Comparison of ENCODE assay signal across 24 cellular contexts in genomic region chr20:24444531-24445190, GRCh38. TPM values are rescaled to one million over a fixed set of nuclear protein-coding genes. Genes with fewer than 3 reads are reported as not detected.
A peak's percentile ranks its signal among the peaks of the same experiment; 100 is the strongest.
DNase-seq lines count a peak whose midpoint lies in the region; ATAC-seq and TF ChIP-seq lines count a peak whose summit lies in the region.
"Had no signal": no experiment of that assay in that cellular context is flagged by ENCODE, and none has a peak within 500 bp of the region (broad histone marks: within the 10 kb centered on the region; RNA-seq: fewer than 3 reads in every experiment).

No MANE protein-coding gene starts in this region.

- H3K4me1 ChIP-seq in HEK293 (ENCODE audit: control insufficient read depth, insufficient read depth, low read length) (no peaks in the 10 kb centered on the region), HUES6 (ENCODE audit: control insufficient read depth, insufficient read depth, low read length) (peaks cover 48% of the 10 kb centered on the region), endodermal cell (ENCODE audit: control insufficient read depth, insufficient read depth, low read length) (peaks cover 23% of the 10 kb centered on the region), mesendoderm (ENCODE audit: control insufficient read depth, low read depth, low read length) (peaks cover 24% of the 10 kb centered on the region)
- H3K4me1 ChIP-seq: BE2C had no signal

- TF ChIP-seq CTCF in HEK293 (tag by site-specific recombination; IDR thresholded peaks at IDR 0.05) (no peak), endodermal cell (conservative IDR thresholded peaks at IDR 0.05) (no peak)

- peaks cover 11% of the 10 kb centered on the region; the same call in 1 of the 2 replicates for H3K27me3 ChIP-seq in HUES6 (ENCODE audit: control insufficient read depth, insufficient read depth, low read length)
- no peaks in the 10 kb centered on the region for H3K27me3 ChIP-seq in endodermal cell (ENCODE audit: control insufficient read depth, insufficient read depth, low read length, poor library complexity, severe bottlenecking)
- no peaks in the 10 kb centered on the region for H3K27me3 ChIP-seq in mesendoderm (ENCODE audit: insufficient read depth, low read length, poor library complexity)
- H3K27me3 ChIP-seq: BE2C had no signal

- H3K36me3 ChIP-seq in HEK293 (ENCODE audit: control insufficient read depth in 2 of 2, insufficient read depth in 1 of 2, low read length in 2 of 2) (no peaks in the 10 kb centered on the region), HUES6 (ENCODE audit: control insufficient read depth, insufficient read depth, low read length) (no peaks in the 10 kb centered on the region), endodermal cell (ENCODE audit: control insufficient read depth, insufficient read depth, low read length) (no peaks in the 10 kb centered on the region), mesendoderm (ENCODE audit: control insufficient read depth, insufficient read depth, low read length) (no peaks in the 10 kb centered on the region)
- H3K36me3 ChIP-seq: BE2C had no signal

- no peak overlapping the region for H2BK5ac ChIP-seq in mesendoderm (ENCODE audit: low read length)

- no peak overlapping the region for H2BK120ac ChIP-seq in mesendoderm (ENCODE audit: low read depth, low read length)

- no peak overlapping the region for H3K4ac ChIP-seq in mesendoderm (ENCODE audit: low read depth, low read length)

- H3K4me3 Mint-ChIP-seq in endodermal cell: no peak overlapping the region
- H3K4me3 Mint-ChIP-seq: CD4-positive, CD25-positive, alpha-beta regulatory T cell; CD8-positive, alpha-beta memory T cell; HFFc6 had no signal

- no peak overlapping the region for H2AK5ac ChIP-seq in mesendoderm (ENCODE audit: low read length)

- H3K9me3 Mint-ChIP-seq in endodermal cell: no peaks in the 10 kb centered on the region
- H3K9me3 Mint-ChIP-seq: CD8-positive, alpha-beta memory T cell; HFFc6 had no signal

- H4K8ac ChIP-seq in mesendoderm (ENCODE audit: low read depth, low read length): no peak overlapping the region

- no peaks in the 10 kb centered on the region for H3K9me3 ChIP-seq in HEK293 (ENCODE audit: control insufficient read depth, insufficient read depth, low read depth, low read length)
- H3K9me3 ChIP-seq in HUES6 (ENCODE audit: control insufficient read depth, insufficient read depth, low read depth, low read length): no peaks in the 10 kb centered on the region
- no peaks in the 10 kb centered on the region for H3K9me3 ChIP-seq in endodermal cell (ENCODE audit: control insufficient read depth, low read length)
- H3K9me3 ChIP-seq: BE2C had no signal

- H3K4me3 ChIP-seq in HEK293 (ENCODE audit: low read depth, low read length): no peak overlapping the region
- H3K4me3 ChIP-seq in HUES6 (ENCODE audit: low read depth, low read length): no peak overlapping the region
- no peak overlapping the region for H3K4me3 ChIP-seq in endodermal cell (ENCODE audit: low read length)
- H3K4me3 ChIP-seq in mesendoderm (ENCODE audit: low read length): no peak overlapping the region
- H3K4me3 ChIP-seq: GM12878 had no signal

- H3K4me2 ChIP-seq in mesendoderm (ENCODE audit: low read length): no peak overlapping the region

- H3K79me1 ChIP-seq in mesendoderm (ENCODE audit: low read length): no peaks in the 10 kb centered on the region

- H3K9ac ChIP-seq in HUES6 (ENCODE audit: low read length) (peak overlapping the region; percentile 48), endodermal cell (ENCODE audit: extremely low read depth, low read length, poor library complexity, severe bottlenecking) (no peak overlapping the region), mesendoderm (ENCODE audit: low read length) (no peak overlapping the region)

- H3K27me3 Mint-ChIP-seq in endodermal cell (ENCODE audit: insufficient read depth): peaks cover 2% of the 10 kb centered on the region
- H3K27me3 Mint-ChIP-seq: CD4-positive, CD25-positive, alpha-beta regulatory T cell had no signal

- DNase-seq in endodermal cell (peak; percentile 46), mesendoderm (peak; percentile 72), NCI-H526 treated with DMSO at 0.1 percent for 48 hours (lab: John Stamatoyannopoulos, UW) (no peak)
- DNase-seq in activated CD4-positive, alpha-beta T cell treated with anti-CD3 and anti-CD28 coated beads, Interleukin-2, amount 50 U/mL, for 1 hour: no peak
- DNase-seq: ACHN; BE2C; C1 segment of cervical spinal cord; CD4-positive, CD25-positive, alpha-beta regulatory T cell; CD8-positive, alpha-beta memory T cell; COR-L47; DMS 273 treated with DMSO at 0.1 percent for 48 hours; DMS53; DND-41; EL; HCEC 1CT; HFFc6; KG1 had no signal

- POLR2A ChIA-PET in HEK293 (lab: Yijun Ruan, JAX): no interaction called here

- WGBS in endodermal cell (ENCODE audit: insufficient coverage in 1 of 2, insufficient read length in 1 of 2), 2 experiments: 43 to 76% methylated on average over 3 to 7 of the region's 7 CpGs
- no CpG with 5 or more reads among the region's 7 CpGs for WGBS in mesendoderm (ENCODE audit: extremely low coverage, insufficient coverage, low lambda C conversion rate)

- no peaks in the 10 kb centered on the region for H3K36me3 Mint-ChIP-seq in endodermal cell (ENCODE audit: low read depth)
- H3K36me3 Mint-ChIP-seq: CD4-positive, CD25-positive, alpha-beta regulatory T cell; CD8-positive, alpha-beta memory T cell had no signal

- H4K5ac ChIP-seq in mesendoderm (ENCODE audit: low read length): no peak overlapping the region

- H3K27ac Mint-ChIP-seq in endodermal cell: no peak overlapping the region
- H3K27ac Mint-ChIP-seq: CD4-positive, CD25-positive, alpha-beta regulatory T cell; HFFc6 had no signal

- H3K4me1 Mint-ChIP-seq in endodermal cell: peaks cover 46% of the 10 kb centered on the region
- H3K4me1 Mint-ChIP-seq: CD4-positive, CD25-positive, alpha-beta regulatory T cell; CD8-positive, alpha-beta memory T cell had no signal

- no peak overlapping the region for H2BK15ac ChIP-seq in mesendoderm (replicated peaks; ENCODE audit: low read depth)

- no peak overlapping the region for H3K27ac ChIP-seq in HEK293 (ENCODE audit: extremely low read depth, low read depth, low read length)
- 0 out of 2 replicates have a peak overlapping the region, but pooled peaks have one; percentile 37 for H3K27ac ChIP-seq in HUES6 (ENCODE audit: low read depth, low read length)
- no peak overlapping the region for H3K27ac ChIP-seq in endodermal cell (ENCODE audit: low read depth, low read length)
- H3K27ac ChIP-seq in mesendoderm (ENCODE audit: low read depth, low read length): no peak overlapping the region

- ATAC-seq in HG02970 (IDR thresholded peaks at IDR 0.05; ENCODE audit: low FRiP score, unreplicated experiment) (no peak), HG03342 (IDR thresholded peaks at IDR 0.05; ENCODE audit: unreplicated experiment) (no peak)
- ATAC-seq: GM12878 had no signal

- H3K79me2 ChIP-seq in mesendoderm (ENCODE audit: control insufficient read depth, insufficient read depth, low read length): no peaks in the 10 kb centered on the region

- H3K56ac ChIP-seq in mesendoderm (ENCODE audit: low read length): peak overlapping the region; percentile 51

- H3K23ac ChIP-seq in mesendoderm (ENCODE audit: low read length): no peak overlapping the region

- H3K18ac ChIP-seq in mesendoderm (ENCODE audit: low read length): peak overlapping the region; percentile 46

- CTCF ChIA-PET in HEK293 (lab: Yijun Ruan, JAX): no interaction called here

TF ChIP-seq in HEK293, 187 proteins besides CTCF, POLR2A, EP300 and RAD21:
- no peak for TF ChIP-seq ZBTB20 (tag by site-specific recombination; IDR thresholded peaks at IDR 0.05)
- TF ChIP-seq ZBTB26 (tag by site-specific recombination; optimal IDR thresholded peaks at IDR 0.05): no peak
- no peak for TF ChIP-seq BCL11B (tag by site-specific recombination; IDR thresholded peaks at IDR 0.05; ENCODE audit: low read depth)
- no peak for TF ChIP-seq ZNF449 (tag by site-specific recombination; IDR thresholded peaks at IDR 0.05)
- TF ChIP-seq SCRT1 (tag by site-specific recombination; IDR thresholded peaks at IDR 0.05; ENCODE audit: borderline replicate concordance): 0 out of 2 replicates have a peak, but pooled peaks have one; percentile 35
- peak; percentile 70 for TF ChIP-seq SCRT2 (tag by site-specific recombination; IDR thresholded peaks at IDR 0.05)
- no peak for TF ChIP-seq KLF9 (tag by site-specific recombination; IDR thresholded peaks at IDR 0.05; ENCODE audit: low read depth)
- no peak for TF ChIP-seq ZNF549 (tag by site-specific recombination; IDR thresholded peaks at IDR 0.05)

RNA-seq across cellular contexts. Expression of gene SYNDIG1, which starts 24.8 kb away (rescaled TPM):
- 1 to 10 TPM; 5.5 to 6.8 TPM for total RNA-seq in endodermal cell
- polyA plus RNA-seq in endodermal cell (2013, experiment 1 of 2): 4.6 TPM
- polyA plus RNA-seq in endodermal cell (2013, experiment 2 of 2): 4.9 TPM
- 1.9 TPM for polyA plus RNA-seq in mesendoderm (2013, experiment 1 of 2)
- polyA plus RNA-seq in mesendoderm (2013, experiment 2 of 2): 1.7 TPM
- total RNA-seq: CD4-positive, CD25-positive, alpha-beta regulatory T cell; CD8-positive, alpha-beta memory T cell; G401; GM12878; HT-29 had no signal
- polyA plus RNA-seq: CD4-positive, CD25-positive, alpha-beta regulatory T cell; CD8-positive, alpha-beta memory T cell; GM12878 had no signal

Comparison
In these comparisons a context has a peak if more than half of its experiments do, and no peak if none do; other contexts are left out.
1. DNase-seq: peak in endodermal cell (single experiment) and mesendoderm (single experiment); none in NCI-H526 treated with DMSO at 0.1 percent for 48 hours (single experiment) and activated CD4-positive, alpha-beta T cell treated with anti-CD3 and anti-CD28 coated beads, Interleukin-2, amount 50 U/mL, for 1 hour (single experiment).